ENCODE assay signal across 1 cellular context in the genomic region with DNA sequence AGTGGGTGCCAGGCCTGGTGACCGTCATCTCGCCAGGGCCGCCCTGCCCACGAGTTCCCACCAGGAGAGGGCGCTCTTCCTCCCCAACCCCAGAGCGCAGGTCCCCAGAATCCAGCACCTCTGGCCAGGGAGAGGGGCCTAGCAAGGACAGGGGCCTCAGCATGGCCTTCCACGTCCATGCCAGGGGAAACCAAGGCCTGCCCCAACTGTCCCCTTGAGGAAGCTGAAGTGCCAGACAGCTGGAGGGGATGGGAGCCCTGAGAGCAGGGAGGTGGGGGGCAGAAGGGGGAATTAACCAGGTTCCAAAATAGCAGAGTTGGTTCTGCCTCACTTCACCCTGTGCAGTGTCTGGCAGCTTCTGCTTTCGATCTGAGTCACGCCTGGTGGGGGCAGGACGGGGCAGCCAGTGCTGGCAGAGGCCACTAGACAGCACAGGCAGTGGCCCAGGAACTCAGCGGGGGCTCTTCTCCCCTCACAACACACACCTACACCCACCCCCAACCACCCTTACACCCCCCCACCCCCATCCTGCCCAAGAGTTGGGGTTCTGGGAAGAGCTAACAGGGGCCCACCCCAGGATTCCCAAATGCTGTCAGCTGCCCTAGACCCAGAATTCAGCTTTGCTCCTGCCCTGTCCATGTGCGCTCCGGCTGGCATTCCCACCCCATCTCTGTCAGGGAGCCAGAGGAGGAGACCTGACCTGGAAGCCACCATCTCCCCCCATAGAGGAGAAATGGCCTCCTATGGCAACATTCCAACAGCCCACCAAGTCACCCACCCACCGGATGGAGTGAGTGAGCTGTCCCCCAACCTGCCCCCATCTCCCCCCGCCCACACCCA.
TF ChIP-seq lines count a peak whose summit lies in the region.

No MANE protein-coding gene starts in this region.

TF ChIP-seq in HepG2, 621 proteins besides CTCF, POLR2A, EP300 and RAD21 (continued from another document and continues in another):
- no peak for TF ChIP-seq ZNF281 (CRISPR knock-in tag; IDR thresholded peaks at IDR 0.05; ENCODE audit: borderline replicate concordance)
- TF ChIP-seq, protein P1, sequence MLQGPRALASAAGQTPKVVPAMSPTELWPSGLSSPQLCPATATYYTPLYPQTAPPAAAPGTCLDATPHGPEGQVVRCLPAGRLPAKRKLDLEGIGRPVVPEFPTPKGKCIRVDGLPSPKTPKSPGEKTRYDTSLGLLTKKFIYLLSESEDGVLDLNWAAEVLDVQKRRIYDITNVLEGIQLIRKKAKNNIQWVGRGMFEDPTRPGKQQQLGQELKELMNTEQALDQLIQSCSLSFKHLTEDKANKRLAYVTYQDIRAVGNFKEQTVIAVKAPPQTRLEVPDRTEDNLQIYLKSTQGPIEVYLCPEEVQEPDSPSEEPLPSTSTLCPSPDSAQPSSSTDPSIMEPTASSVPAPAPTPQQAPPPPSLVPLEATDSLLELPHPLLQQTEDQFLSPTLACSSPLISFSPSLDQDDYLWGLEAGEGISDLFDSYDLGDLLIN (CRISPR knock-in tag; IDR thresholded peaks at IDR 0.05; ENCODE audit: borderline replicate concordance) = no peak
- TF ChIP-seq, protein P2, sequence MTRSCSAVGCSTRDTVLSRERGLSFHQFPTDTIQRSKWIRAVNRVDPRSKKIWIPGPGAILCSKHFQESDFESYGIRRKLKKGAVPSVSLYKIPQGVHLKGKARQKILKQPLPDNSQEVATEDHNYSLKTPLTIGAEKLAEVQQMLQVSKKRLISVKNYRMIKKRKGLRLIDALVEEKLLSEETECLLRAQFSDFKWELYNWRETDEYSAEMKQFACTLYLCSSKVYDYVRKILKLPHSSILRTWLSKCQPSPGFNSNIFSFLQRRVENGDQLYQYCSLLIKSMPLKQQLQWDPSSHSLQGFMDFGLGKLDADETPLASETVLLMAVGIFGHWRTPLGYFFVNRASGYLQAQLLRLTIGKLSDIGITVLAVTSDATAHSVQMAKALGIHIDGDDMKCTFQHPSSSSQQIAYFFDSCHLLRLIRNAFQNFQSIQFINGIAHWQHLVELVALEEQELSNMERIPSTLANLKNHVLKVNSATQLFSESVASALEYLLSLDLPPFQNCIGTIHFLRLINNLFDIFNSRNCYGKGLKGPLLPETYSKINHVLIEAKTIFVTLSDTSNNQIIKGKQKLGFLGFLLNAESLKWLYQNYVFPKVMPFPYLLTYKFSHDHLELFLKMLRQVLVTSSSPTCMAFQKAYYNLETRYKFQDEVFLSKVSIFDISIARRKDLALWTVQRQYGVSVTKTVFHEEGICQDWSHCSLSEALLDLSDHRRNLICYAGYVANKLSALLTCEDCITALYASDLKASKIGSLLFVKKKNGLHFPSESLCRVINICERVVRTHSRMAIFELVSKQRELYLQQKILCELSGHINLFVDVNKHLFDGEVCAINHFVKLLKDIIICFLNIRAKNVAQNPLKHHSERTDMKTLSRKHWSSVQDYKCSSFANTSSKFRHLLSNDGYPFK (CRISPR knock-in tag; IDR thresholded peaks at IDR 0.05; ENCODE audit: borderline replicate concordance) = no peak; the same call in 1 of the 2 replicates
- TF ChIP-seq ZNF496 (CRISPR knock-in tag; IDR thresholded peaks at IDR 0.05; ENCODE audit: insufficient replicate concordance) = no peak
- TF ChIP-seq TBL1XR1 (IDR thresholded peaks at IDR 0.05; ENCODE audit: borderline replicate concordance, low read length, partially characterized antibody) = no peak
- peak; percentile 65; the same call in 1 of the 2 replicates for TF ChIP-seq KAT7 (CRISPR knock-in tag; IDR thresholded peaks at IDR 0.05; ENCODE audit: borderline replicate concordance)
- TF ChIP-seq, protein P3, sequence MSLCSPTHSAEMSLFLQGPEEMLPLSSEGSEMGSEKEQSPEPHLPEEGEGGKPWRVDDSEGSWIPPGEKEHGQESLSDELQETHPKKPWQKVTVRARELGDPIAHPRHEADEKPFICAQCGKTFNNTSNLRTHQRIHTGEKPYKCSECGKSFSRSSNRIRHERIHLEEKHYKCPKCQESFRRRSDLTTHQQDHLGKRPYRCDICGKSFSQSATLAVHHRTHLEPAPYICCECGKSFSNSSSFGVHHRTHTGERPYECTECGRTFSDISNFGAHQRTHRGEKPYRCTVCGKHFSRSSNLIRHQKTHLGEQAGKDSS (CRISPR knock-in tag; IDR thresholded peaks at IDR 0.05; ENCODE audit: borderline replicate concordance, low read depth) = no peak
- TF ChIP-seq DBP (CRISPR knock-in tag; IDR thresholded peaks at IDR 0.05; ENCODE audit: not compliant biosample characterization) = no peak
- no peak for TF ChIP-seq RNF2 (conservative IDR thresholded peaks at IDR 0.05; ENCODE audit: low read depth)
- TF ChIP-seq, protein P4, sequence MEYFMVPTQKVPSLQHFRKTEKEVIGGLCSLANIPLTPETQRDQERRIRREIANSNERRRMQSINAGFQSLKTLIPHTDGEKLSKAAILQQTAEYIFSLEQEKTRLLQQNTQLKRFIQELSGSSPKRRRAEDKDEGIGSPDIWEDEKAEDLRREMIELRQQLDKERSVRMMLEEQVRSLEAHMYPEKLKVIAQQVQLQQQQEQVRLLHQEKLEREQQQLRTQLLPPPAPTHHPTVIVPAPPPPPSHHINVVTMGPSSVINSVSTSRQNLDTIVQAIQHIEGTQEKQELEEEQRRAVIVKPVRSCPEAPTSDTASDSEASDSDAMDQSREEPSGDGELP (IDR thresholded peaks at IDR 0.05; ENCODE audit: borderline replicate concordance, low read depth) = no peak; the same call in none of the 2 replicates
- peak; percentile 55; the same call in 1 of the 2 replicates for TF ChIP-seq ZNF598 (CRISPR knock-in tag; IDR thresholded peaks at IDR 0.05; ENCODE audit: borderline replicate concordance)
- no peak for TF ChIP-seq ZEB1 (IDR thresholded peaks at IDR 0.05; ENCODE audit: insufficient replicate concordance, low read depth)
- no peak for TF ChIP-seq ARNTL (CRISPR knock-in tag; IDR thresholded peaks at IDR 0.05)
- TF ChIP-seq, protein P5, sequence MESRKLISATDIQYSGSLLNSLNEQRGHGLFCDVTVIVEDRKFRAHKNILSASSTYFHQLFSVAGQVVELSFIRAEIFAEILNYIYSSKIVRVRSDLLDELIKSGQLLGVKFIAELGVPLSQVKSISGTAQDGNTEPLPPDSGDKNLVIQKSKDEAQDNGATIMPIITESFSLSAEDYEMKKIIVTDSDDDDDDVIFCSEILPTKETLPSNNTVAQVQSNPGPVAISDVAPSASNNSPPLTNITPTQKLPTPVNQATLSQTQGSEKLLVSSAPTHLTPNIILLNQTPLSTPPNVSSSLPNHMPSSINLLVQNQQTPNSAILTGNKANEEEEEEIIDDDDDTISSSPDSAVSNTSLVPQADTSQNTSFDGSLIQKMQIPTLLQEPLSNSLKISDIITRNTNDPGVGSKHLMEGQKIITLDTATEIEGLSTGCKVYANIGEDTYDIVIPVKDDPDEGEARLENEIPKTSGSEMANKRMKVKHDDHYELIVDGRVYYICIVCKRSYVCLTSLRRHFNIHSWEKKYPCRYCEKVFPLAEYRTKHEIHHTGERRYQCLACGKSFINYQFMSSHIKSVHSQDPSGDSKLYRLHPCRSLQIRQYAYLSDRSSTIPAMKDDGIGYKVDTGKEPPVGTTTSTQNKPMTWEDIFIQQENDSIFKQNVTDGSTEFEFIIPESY (CRISPR knock-in tag; IDR thresholded peaks at IDR 0.05) = peak; percentile 93
- no peak for TF ChIP-seq ZNF879 (CRISPR knock-in tag; IDR thresholded peaks at IDR 0.05)
- TF ChIP-seq DPF2 (CRISPR knock-in tag; IDR thresholded peaks at IDR 0.05; ENCODE audit: borderline replicate concordance, low read depth) = no peak
- TF ChIP-seq, protein P6, sequence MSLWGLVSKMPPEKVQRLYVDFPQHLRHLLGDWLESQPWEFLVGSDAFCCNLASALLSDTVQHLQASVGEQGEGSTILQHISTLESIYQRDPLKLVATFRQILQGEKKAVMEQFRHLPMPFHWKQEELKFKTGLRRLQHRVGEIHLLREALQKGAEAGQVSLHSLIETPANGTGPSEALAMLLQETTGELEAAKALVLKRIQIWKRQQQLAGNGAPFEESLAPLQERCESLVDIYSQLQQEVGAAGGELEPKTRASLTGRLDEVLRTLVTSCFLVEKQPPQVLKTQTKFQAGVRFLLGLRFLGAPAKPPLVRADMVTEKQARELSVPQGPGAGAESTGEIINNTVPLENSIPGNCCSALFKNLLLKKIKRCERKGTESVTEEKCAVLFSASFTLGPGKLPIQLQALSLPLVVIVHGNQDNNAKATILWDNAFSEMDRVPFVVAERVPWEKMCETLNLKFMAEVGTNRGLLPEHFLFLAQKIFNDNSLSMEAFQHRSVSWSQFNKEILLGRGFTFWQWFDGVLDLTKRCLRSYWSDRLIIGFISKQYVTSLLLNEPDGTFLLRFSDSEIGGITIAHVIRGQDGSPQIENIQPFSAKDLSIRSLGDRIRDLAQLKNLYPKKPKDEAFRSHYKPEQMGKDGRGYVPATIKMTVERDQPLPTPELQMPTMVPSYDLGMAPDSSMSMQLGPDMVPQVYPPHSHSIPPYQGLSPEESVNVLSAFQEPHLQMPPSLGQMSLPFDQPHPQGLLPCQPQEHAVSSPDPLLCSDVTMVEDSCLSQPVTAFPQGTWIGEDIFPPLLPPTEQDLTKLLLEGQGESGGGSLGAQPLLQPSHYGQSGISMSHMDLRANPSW (CRISPR knock-in tag; IDR thresholded peaks at IDR 0.05; ENCODE audit: borderline replicate concordance) = no peak
- TF ChIP-seq, protein P7, sequence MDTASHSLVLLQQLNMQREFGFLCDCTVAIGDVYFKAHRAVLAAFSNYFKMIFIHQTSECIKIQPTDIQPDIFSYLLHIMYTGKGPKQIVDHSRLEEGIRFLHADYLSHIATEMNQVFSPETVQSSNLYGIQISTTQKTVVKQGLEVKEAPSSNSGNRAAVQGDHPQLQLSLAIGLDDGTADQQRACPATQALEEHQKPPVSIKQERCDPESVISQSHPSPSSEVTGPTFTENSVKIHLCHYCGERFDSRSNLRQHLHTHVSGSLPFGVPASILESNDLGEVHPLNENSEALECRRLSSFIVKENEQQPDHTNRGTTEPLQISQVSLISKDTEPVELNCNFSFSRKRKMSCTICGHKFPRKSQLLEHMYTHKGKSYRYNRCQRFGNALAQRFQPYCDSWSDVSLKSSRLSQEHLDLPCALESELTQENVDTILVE (CRISPR knock-in tag; IDR thresholded peaks at IDR 0.05) = peak; percentile 33; the same call in 1 of the 2 replicates
- TF ChIP-seq HOXA3 (CRISPR knock-in tag; IDR thresholded peaks at IDR 0.05) = peak; percentile 45; the same call in 1 of the 2 replicates
- no peak for TF ChIP-seq YEATS2 (CRISPR knock-in tag; IDR thresholded peaks at IDR 0.05; ENCODE audit: borderline replicate concordance)
- no peak for TF ChIP-seq PRDM4 (CRISPR knock-in tag; IDR thresholded peaks at IDR 0.05; ENCODE audit: borderline replicate concordance)
- no peak for TF ChIP-seq ZNF224 (CRISPR knock-in tag; IDR thresholded peaks at IDR 0.05)
- TF ChIP-seq ZNF557 (CRISPR knock-in tag; IDR thresholded peaks at IDR 0.05) = no peak
- TF ChIP-seq, protein P8, sequence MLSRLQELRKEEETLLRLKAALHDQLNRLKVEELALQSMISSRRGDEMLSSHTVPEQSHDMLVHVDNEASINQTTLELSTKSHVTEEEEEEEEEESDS (CRISPR knock-in tag; IDR thresholded peaks at IDR 0.05; ENCODE audit: borderline replicate concordance) = no peak
- no peak for TF ChIP-seq ESRRA (CRISPR knock-in tag; IDR thresholded peaks at IDR 0.05; ENCODE audit: low read depth)
- no peak for TF ChIP-seq ZNF605 (CRISPR knock-in tag; IDR thresholded peaks at IDR 0.05)
- TF ChIP-seq CREM (IDR thresholded peaks at IDR 0.05) = no peak
- TF ChIP-seq CREM (CRISPR knock-in tag; IDR thresholded peaks at IDR 0.05) = no peak
- no peak for TF ChIP-seq ZNF75D (CRISPR knock-in tag; IDR thresholded peaks at IDR 0.05; ENCODE audit: borderline replicate concordance)
- TF ChIP-seq ZNF773 (CRISPR knock-in tag; IDR thresholded peaks at IDR 0.05; ENCODE audit: borderline replicate concordance) = no peak
